19 cellular contexts compared by ENCODE assay signal in genomic region chr19:35004517-35005255, GRCh38. TPM values are rescaled to one million over a fixed set of nuclear protein-coding genes. Genes with fewer than 3 reads are reported as not detected.
A peak's percentile ranks its signal among the peaks of the same experiment; 100 is the strongest.
DNase-seq lines count a peak whose midpoint lies in the region; ATAC-seq and TF ChIP-seq lines count a peak whose summit lies in the region.
"Had no signal": no experiment of that assay in that cellular context is flagged by ENCODE, and none has a peak within 500 bp of the region (broad histone marks: within the 10 kb centered on the region; RNA-seq: fewer than 3 reads in every experiment).

No MANE protein-coding gene starts in this region.

- H3K4me1 Mint-ChIP-seq in activated T-cell treated with anti-CD3 and anti-CD28 coated beads, Interleukin-2, amount 50 U/mL, for 24 hours (ENCODE audit: low read depth) = peaks cover 56% of the 10 kb centered on the region
- H3K4me1 Mint-ChIP-seq in T-helper 17 cell = peaks cover 46% of the 10 kb centered on the region
- peaks cover 67% of the 10 kb centered on the region for H3K4me1 Mint-ChIP-seq in stimulated activated effector memory CD8-positive, alpha-beta T cell treated with anti-CD3 and anti-CD28 coated beads, Interleukin-12 subunit alpha, Interleukin-12 subunit beta, amount 100 ng/mL, for 72 hours

- DNase-seq in activated T-cell treated with anti-CD3 and anti-CD28 coated beads, Interleukin-2, amount 50 U/mL, for 24 hours = no peak
- DNase-seq in activated T-cell treated with anti-CD3 and anti-CD28 coated beads, Interleukin-2, amount 50 U/mL, for 48 hours = no peak
- no peak for DNase-seq in T-helper 17 cell
- DNase-seq in hepatocyte (ENCODE audit: low spot score) = no peak
- DNase-seq in stimulated activated effector memory CD8-positive, alpha-beta T cell treated with anti-CD3 and anti-CD28 coated beads, Interleukin-12 subunit alpha, Interleukin-12 subunit beta, amount 100 ng/mL, for 72 hours (ENCODE audit: low spot score in 2 of 2) = no peak
- DNase-seq in iPS-NIHi7 (ENCODE audit: extremely low spot score) = no peak
- DNase-seq in cerebellar cortex (ENCODE audit: low spot score) = no peak
- no peak for DNase-seq in putamen (ENCODE audit: low spot score)
- DNase-seq: activated naive CD8-positive, alpha-beta T cell treated with anti-CD3 and anti-CD28 coated beads, Interleukin-2, amount 10 ng/mL, durations not matched to agents 7 days and 5 days; DMS 273 treated with DMSO at 0.1 percent for 48 hours; erythroblast; naive B cell; NCI-H146; NCI-H526; stimulated activated CD4-positive, alpha-beta T cell treated with anti-CD3 and anti-CD28 coated beads, Interleukin-4, amount 100 ng/mL, for 24 hours had no signal

- no peak overlapping the region for H2AFZ ChIP-seq in hepatocyte

- H3K27me3 ChIP-seq in hepatocyte = no peaks in the 10 kb centered on the region
- H3K27me3 ChIP-seq: right lobe of liver had no signal

- WGBS in hepatocyte (ENCODE audit: low lambda C conversion rate, missing lambda C conversion rate) = 90% methylated on average over 18 of the region's 18 CpGs

- H3K4me3 ChIP-seq in hepatocyte = no peak overlapping the region
- H3K4me3 ChIP-seq: right lobe of liver had no signal

- H3K79me2 ChIP-seq in hepatocyte = peaks cover 79% of the 10 kb centered on the region

- no peaks in the 10 kb centered on the region for H3K36me3 ChIP-seq in hepatocyte (replicated peaks; ENCODE audit: insufficient read depth, low read depth)
- H3K36me3 ChIP-seq: right lobe of liver had no signal

- no peak for TF ChIP-seq CTCF in hepatocyte (IDR thresholded peaks at IDR 0.05; ENCODE audit: poor library complexity)

- no peaks in the 10 kb centered on the region for H3K27me3 Mint-ChIP-seq in activated T-cell treated with anti-CD3 and anti-CD28 coated beads, Interleukin-2, amount 50 U/mL, for 24 hours
- H3K27me3 Mint-ChIP-seq in T-helper 17 cell = no peaks in the 10 kb centered on the region
- H3K27me3 Mint-ChIP-seq: activated naive CD8-positive, alpha-beta T cell treated with anti-CD3 and anti-CD28 coated beads, Interleukin-2, amount 10 ng/mL, durations not matched to agents 7 days and 5 days; naive B cell had no signal

- peaks cover 38% of the 10 kb centered on the region for H4K20me1 ChIP-seq in hepatocyte (ENCODE audit: insufficient read depth, poor library complexity, severe bottlenecking)

- no peaks in the 10 kb centered on the region for H3K9me3 Mint-ChIP-seq in activated T-cell treated with anti-CD3 and anti-CD28 coated beads, Interleukin-2, amount 50 U/mL, for 24 hours
- no peaks in the 10 kb centered on the region for H3K9me3 Mint-ChIP-seq in stimulated activated effector memory CD8-positive, alpha-beta T cell treated with anti-CD3 and anti-CD28 coated beads, Interleukin-12 subunit alpha, Interleukin-12 subunit beta, amount 100 ng/mL, for 72 hours
- H3K9me3 Mint-ChIP-seq: activated naive CD8-positive, alpha-beta T cell treated with anti-CD3 and anti-CD28 coated beads, Interleukin-2, amount 10 ng/mL, durations not matched to agents 7 days and 5 days; naive B cell; T-helper 1 cell treated with Interleukin-12 subunit alpha and Interleukin-12 subunit beta and Interleukin-4 antibody, amounts not matched to agents 30 μg/mL and 1 μg/mL, for 36 hours had no signal

- peak overlapping the region; percentile 90 for H3K27ac ChIP-seq in hepatocyte
- H3K27ac ChIP-seq: right lobe of liver had no signal

- peak overlapping the region; percentile 96 for H3K27ac Mint-ChIP-seq in activated T-cell treated with anti-CD3 and anti-CD28 coated beads, Interleukin-2, amount 50 U/mL, for 24 hours
- H3K27ac Mint-ChIP-seq in T-helper 17 cell = peak overlapping the region; percentile 99
- peak overlapping the region; percentile 64 for H3K27ac Mint-ChIP-seq in stimulated activated effector memory CD8-positive, alpha-beta T cell treated with anti-CD3 and anti-CD28 coated beads, Interleukin-12 subunit alpha, Interleukin-12 subunit beta, amount 100 ng/mL, for 72 hours

- H3K4me2 ChIP-seq in hepatocyte = peak overlapping the region; percentile 63

- H3K9me3 ChIP-seq in T-helper 17 cell (ENCODE audit: control insufficient read depth, low read length, poor library complexity, severe bottlenecking) (no peaks in the 10 kb centered on the region), hepatocyte (ENCODE audit: low read depth) (no peaks in the 10 kb centered on the region)
- H3K9me3 ChIP-seq: right lobe of liver had no signal

- H3K36me3 Mint-ChIP-seq in activated T-cell treated with anti-CD3 and anti-CD28 coated beads, Interleukin-2, amount 50 U/mL, for 24 hours (ENCODE audit: low read depth) = peaks cover 87% of the 10 kb centered on the region
- H3K36me3 Mint-ChIP-seq in T-helper 17 cell (ENCODE audit: low read depth) = peaks cover 12% of the 10 kb centered on the region
- peaks cover 79% of the 10 kb centered on the region for H3K36me3 Mint-ChIP-seq in stimulated activated effector memory CD8-positive, alpha-beta T cell treated with anti-CD3 and anti-CD28 coated beads, Interleukin-12 subunit alpha, Interleukin-12 subunit beta, amount 100 ng/mL, for 72 hours

- no peaks in the 10 kb centered on the region for H3K9me2 ChIP-seq in hepatocyte (replicated peaks; ENCODE audit: insufficient read depth)

- H3K4me3 Mint-ChIP-seq in activated T-cell treated with anti-CD3 and anti-CD28 coated beads, Interleukin-2, amount 50 U/mL, for 24 hours = peak overlapping the region; percentile 97
- peak overlapping the region; percentile 31 for H3K4me3 Mint-ChIP-seq in T-helper 17 cell
- H3K4me3 Mint-ChIP-seq in stimulated activated effector memory CD8-positive, alpha-beta T cell treated with anti-CD3 and anti-CD28 coated beads, Interleukin-12 subunit alpha, Interleukin-12 subunit beta, amount 100 ng/mL, for 72 hours = peak overlapping the region; percentile 90
- H3K4me3 Mint-ChIP-seq: activated naive CD8-positive, alpha-beta T cell treated with anti-CD3 and anti-CD28 coated beads, Interleukin-2, amount 10 ng/mL, durations not matched to agents 7 days and 5 days; T-helper 1 cell treated with Interleukin-12 subunit alpha and Interleukin-12 subunit beta and Interleukin-4 antibody, amounts not matched to agents 30 μg/mL and 1 μg/mL, for 36 hours had no signal

- ATAC-seq in T-helper 17 cell = no peak
- no peak for ATAC-seq in stimulated activated effector memory CD8-positive, alpha-beta T cell treated with anti-CD3 and anti-CD28 coated beads, Interleukin-12 subunit alpha, Interleukin-12 subunit beta, amount 100 ng/mL, for 72 hours

- peaks cover 48% of the 10 kb centered on the region for H3K4me1 ChIP-seq in hepatocyte (ENCODE audit: insufficient read depth)

RNA-seq across cellular contexts. Expression of gene GRAMD1A, which starts 4.6 kb away (rescaled TPM):
- total RNA-seq in T-helper 17 cell (100 to 1,000 TPM; 153 to 162 TPM), hepatocyte (34.8 and 35.4 TPM in 2 replicates)
- 80.2 and 92.4 TPM in 2 replicates for polyA plus RNA-seq in hepatocyte

RNA-seq across cellular contexts. Expression of gene SCN1B, which starts 25.6 kb away (rescaled TPM):
- total RNA-seq in T-helper 17 cell = 1 to 10 TPM; 1.9 to 6.2 TPM
- 0.20 and 0.60 TPM in 2 replicates for total RNA-seq in hepatocyte
- polyA plus RNA-seq in hepatocyte = 2.5 and 3.1 TPM in 2 replicates

RNA-seq across cellular contexts. Expression of gene HPN, which starts 36.8 kb away (rescaled TPM):
- total RNA-seq in T-helper 17 cell = under 1 TPM in 1 of 2 donors, not detected in 1; 0.89 TPM
- 150 and 162 TPM in 2 replicates for total RNA-seq in hepatocyte
- polyA plus RNA-seq in hepatocyte = 206 and 241 TPM in 2 replicates
- total RNA-seq: chondrocyte, H4 had no signal

RNA-seq across cellular contexts. Expression of gene ZNF792, which starts 40.7 kb away (rescaled TPM):
- total RNA-seq in T-helper 17 cell = 10 to 100 TPM; 15.1 to 15.5 TPM
- 9.5 and 10.6 TPM in 2 replicates for total RNA-seq in hepatocyte
- polyA plus RNA-seq in hepatocyte = 3.5 and 3.6 TPM in 2 replicates

Comparison
In these comparisons a context has a peak if more than half of its experiments do, and no peak if none do; other contexts are left out.
1. H3K4me3 Mint-ChIP-seq: peak in every context shown above with its lines; median percentile 97 in activated T-cell treated with anti-CD3 and anti-CD28 coated beads, Interleukin-2, amount 50 U/mL, for 24 hours; 90 in stimulated activated effector memory CD8-positive, alpha-beta T cell treated with anti-CD3 and anti-CD28 coated beads, Interleukin-12 subunit alpha, Interleukin-12 subunit beta, amount 100 ng/mL, for 72 hours; 31 in T-helper 17 cell.
2. RNA of gene HPN, which starts 36.8 kb away (total RNA-seq): 150 to 162 TPM in hepatocyte; 0.89 TPM in T-helper 17 cell; every median in the first group is over 10 times any median in the second.
3. Peak in every context shown above with its lines, with median percentiles within 50 percentile points of each other: H3K27ac Mint-ChIP-seq.